ENCODE assay signal across 26 cellular contexts in the genomic region with DNA sequence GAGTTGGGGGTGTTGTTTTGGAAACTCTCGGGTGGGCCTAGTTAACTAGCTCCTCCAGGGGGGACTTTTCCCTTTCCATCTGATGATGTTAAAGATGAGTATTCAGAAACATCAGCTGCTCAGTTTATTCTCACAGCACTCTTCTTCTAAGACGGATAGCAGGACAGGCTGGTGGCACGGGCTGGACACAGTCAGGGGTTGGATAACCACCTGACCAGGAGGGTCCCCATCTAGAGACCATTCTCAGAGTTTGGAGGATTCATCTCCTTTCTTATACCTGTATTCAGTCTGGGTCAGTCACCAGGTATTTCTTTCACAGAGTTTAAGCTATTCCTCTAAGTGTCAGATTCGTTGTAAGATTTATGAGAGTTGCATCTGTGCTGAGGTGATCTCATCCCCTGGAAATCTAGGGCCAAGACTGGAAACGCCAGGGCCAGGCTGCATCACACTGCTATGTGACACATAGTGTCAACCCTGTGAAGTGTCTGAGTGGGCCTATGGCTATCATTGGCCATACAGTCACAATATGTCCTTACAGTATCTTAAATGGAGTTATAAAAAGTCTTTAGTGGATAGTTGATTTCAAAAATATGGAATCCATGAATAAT.
DNase-seq lines count a peak whose midpoint lies in the region; ATAC-seq, FAIRE-seq and TF ChIP-seq lines count a peak whose summit lies in the region.
"Had no signal": no experiment of that assay in that cellular context is flagged by ENCODE, and none has a peak within 500 bp of the region (broad histone marks: within the 10 kb centered on the region; RNA-seq: fewer than 3 reads in every experiment).

No MANE protein-coding gene starts in this region.

- no peaks in the 10 kb centered on the region for H3K27me3 ChIP-seq in gastrocnemius medialis
- H3K27me3 ChIP-seq: brain microvascular endothelial cell, colonic mucosa, neural progenitor cell had no signal

- no peak overlapping the region for H3K4me3 ChIP-seq in epithelial cell of esophagus (ENCODE audit: low read length)
- H3K4me3 ChIP-seq in gastrocnemius medialis = no peak overlapping the region
- H3K4me3 ChIP-seq: colonic mucosa, lower lobe of right lung, neural progenitor cell had no signal

- DNase-seq in EL = peak; percentile 75
- peak; percentile 6 for DNase-seq in RCC 7860 (ENCODE audit: low spot score)
- peak; percentile 12 for DNase-seq in epithelial cell of esophagus (ENCODE audit: low read depth)
- peak in 1 of 2 donors; percentile 39 for DNase-seq in gastrocnemius medialis
- no peak for DNase-seq in substantia nigra (lab: John Stamatoyannopoulos, UW)
- no peak for DNase-seq in activated effector memory CD4-positive, alpha-beta T cell treated with anti-CD3 and anti-CD28 coated beads, Interleukin-2, amount 50 U/mL, for 16 hours
- DNase-seq in NCI-H1105 treated with DMSO at 0.1 percent for 48 hours (lab: John Stamatoyannopoulos, UW) = no peak
- DNase-seq: activated CD4-positive, alpha-beta T cell treated with anti-CD3 and anti-CD28 coated beads, Interleukin-2, amount 50 U/mL, for 48 hours; activated CD8-positive, alpha-beta memory T cell treated with anti-CD3 and anti-CD28 coated beads, Interleukin-2, amount 50 U/mL, for 48 hours; activated naive CD8-positive, alpha-beta T cell treated with anti-CD3 and anti-CD28 coated beads for 36 hours; brain microvascular endothelial cell; colonic mucosa; DND-41; Kasumi-1; lower lobe of right lung; NCI-H187 treated with DMSO at 0.1 percent for 48 hours; NCI-H774; stimulated activated CD4-positive, alpha-beta T cell treated with anti-CD3 and anti-CD28 coated beads, Interleukin-1b, Interleukin-23, amount 100 ng/mL, for 48 hours; SW 1271; T1000 had no signal

- TF ChIP-seq CTCF in epithelial cell of esophagus (IDR thresholded peaks at IDR 0.05; ENCODE audit: insufficient read depth, low read depth, low read length, missing control alignments) (no peak), gastrocnemius medialis (IDR thresholded peaks at IDR 0.05 in 4 of 5, conservative IDR thresholded peaks at IDR 0.05 in 1 of 5) (no peak)

- no peaks in the 10 kb centered on the region for H3K4me1 ChIP-seq in gastrocnemius medialis
- H3K4me1 ChIP-seq: colonic mucosa, lower lobe of right lung, neural progenitor cell had no signal

- ATAC-seq in gastrocnemius medialis = peak; percentile 62 to 75
- ATAC-seq: lower lobe of right lung, WTC11 had no signal

- no peaks in the 10 kb centered on the region for H3K36me3 ChIP-seq in gastrocnemius medialis
- H3K36me3 ChIP-seq: brain microvascular endothelial cell, colonic mucosa, lower lobe of right lung, neural progenitor cell had no signal

- in situ Hi-C loops in gastrocnemius medialis (cut with MboI; ENCODE audit: low sequenced_read_pairs in 4 of 4) = no loop called here

- intact Hi-C loops in gastrocnemius medialis (cut with DNase I; ENCODE audit: low total_unique reads) = no loop called here

- H3K27ac ChIP-seq in gastrocnemius medialis (no peak overlapping the region), substantia nigra (ENCODE audit: low read depth, low read length, poor library complexity, severe bottlenecking) (no peak overlapping the region)
- H3K27ac ChIP-seq: C4-2B, colonic mucosa, lower lobe of right lung, neural progenitor cell had no signal

- FAIRE-seq in RCC 7860 (lab: Jason Lieb, UNC) = no peak
- FAIRE-seq: GM12892, H54, keratinocyte had no signal

- TF ChIP-seq POLR2A in gastrocnemius medialis (IDR thresholded peaks at IDR 0.05) = no peak

- H3K9me3 ChIP-seq in gastrocnemius medialis = no peaks in the 10 kb centered on the region
- H3K9me3 ChIP-seq: colonic mucosa, lower lobe of right lung had no signal

Comparison
In these comparisons a context has a peak if more than half of its experiments do, and no peak if none do; other contexts are left out.
1. DNase-seq: peak in EL (single experiment), RCC 7860 (single experiment) and epithelial cell of esophagus (single experiment); none in substantia nigra (0 of 49), activated effector memory CD4-positive, alpha-beta T cell treated with anti-CD3 and anti-CD28 coated beads, Interleukin-2, amount 50 U/mL, for 16 hours (single experiment) and NCI-H1105 treated with DMSO at 0.1 percent for 48 hours (single experiment).